In genomic region chr21:29613877-29614276, GRCh38 we compare ENCODE assay signal across 29 cellular contexts.
"Had no signal": no experiment of that assay in that cellular context is flagged by ENCODE, and none has a peak within 500 bp of the region (broad histone marks: within the 10 kb centered on the region; RNA-seq: fewer than 3 reads in every experiment).

No MANE protein-coding gene starts in this region.

- H3K27me3 ChIP-seq: stomach, suprapubic skin, testis, thyroid gland, tibial artery, tibial nerve, transverse colon, upper lobe of left lung, upper lobe of right lung, uterus, vagina had no signal

- H3K4me3 ChIP-seq: stomach, suprapubic skin, testis, thoracic aorta, thyroid gland, tibial artery, tibial nerve, transverse colon, upper lobe of left lung, upper lobe of right lung, uterus, vagina had no signal

- H3K27ac Mint-ChIP-seq: stimulated activated effector memory CD8-positive, alpha-beta T cell treated with anti-CD3 and anti-CD28 coated beads, Interleukin-12 subunit alpha, Interleukin-12 subunit beta, amount 100 ng/mL, for 72 hours; stimulated activated memory B cell treated with anti-CD40 and anti-IgM and Interleukin-4, amounts not matched to agents 10 μg/mL and 1 μg/mL and 100 μg/mL, for 72 hours; stimulated activated naive B cell treated with anti-CD40 and anti-IgM and Interleukin-4, amounts not matched to agents 10 μg/mL and 1 μg/mL and 100 μg/mL, for 72 hours; stimulated activated naive CD8-positive, alpha-beta T cell treated with anti-CD3 and anti-CD28 coated beads, Interleukin-15, Interleukin-2, amounts not matched to agents 100 ng/mL and 50 ng/mL, for 24 hours; type B pancreatic cell had no signal

- H3K36me3 Mint-ChIP-seq: stimulated activated effector memory CD8-positive, alpha-beta T cell treated with anti-CD3 and anti-CD28 coated beads, Interleukin-12 subunit alpha, Interleukin-12 subunit beta, amount 100 ng/mL, for 72 hours; type B pancreatic cell had no signal

- H3K4me3 Mint-ChIP-seq: stimulated activated effector memory CD8-positive, alpha-beta T cell treated with anti-CD3 and anti-CD28 coated beads, Interleukin-12 subunit alpha, Interleukin-12 subunit beta, amount 100 ng/mL, for 72 hours; stimulated activated memory B cell treated with anti-CD40 and anti-IgM and Interleukin-4, amounts not matched to agents 10 μg/mL and 1 μg/mL and 100 μg/mL, for 72 hours; stimulated activated naive B cell treated with anti-CD40 and anti-IgM and Interleukin-4, amounts not matched to agents 10 μg/mL and 1 μg/mL and 100 μg/mL, for 72 hours; stimulated activated naive CD8-positive, alpha-beta T cell treated with anti-CD3 and anti-CD28 coated beads, Interleukin-15, amount 100 ng/mL, for 72 hours; stimulated activated naive CD8-positive, alpha-beta T cell treated with anti-CD3 and anti-CD28 coated beads, Interleukin-15, Interleukin-2, amounts not matched to agents 100 ng/mL and 50 ng/mL, for 24 hours; type B pancreatic cell had no signal

- H3K4me1 ChIP-seq: stomach, suprapubic skin, testis, thyroid gland, tibial artery, tibial nerve, transverse colon, upper lobe of left lung, upper lobe of right lung, uterus, vagina had no signal

- H3K27me3 Mint-ChIP-seq: stimulated activated memory B cell treated with anti-CD40 and anti-IgM and Interleukin-4, amounts not matched to agents 10 μg/mL and 1 μg/mL and 100 μg/mL, for 72 hours; stimulated activated naive B cell treated with anti-CD40 and anti-IgM and Interleukin-4, amounts not matched to agents 10 μg/mL and 1 μg/mL and 100 μg/mL, for 72 hours; stimulated activated naive CD8-positive, alpha-beta T cell treated with anti-CD3 and anti-CD28 coated beads, Interleukin-15, amount 100 ng/mL, for 72 hours; stimulated activated naive CD8-positive, alpha-beta T cell treated with anti-CD3 and anti-CD28 coated beads, Interleukin-15, Interleukin-2, amounts not matched to agents 100 ng/mL and 50 ng/mL, for 24 hours; type B pancreatic cell had no signal

- H3K27ac ChIP-seq: stomach, suprapubic skin, testis, thoracic aorta, thyroid gland, tibial artery, tibial nerve, transverse colon, upper lobe of left lung, upper lobe of right lung, uterus, vagina had no signal

- DNase-seq: stimulated activated CD4-positive, alpha-beta T cell treated with anti-CD3 and anti-CD28 coated beads, Interleukin-2, amount 100 ng/mL, for 48 hours; stimulated activated CD4-positive, alpha-beta T cell treated with anti-CD3 and anti-CD28 coated beads, Interleukin-4, amount 100 ng/mL, for 1 hour; stimulated activated CD4-positive, alpha-beta T cell treated with anti-CD3 and anti-CD28 coated beads, Interleukin-4, amount 100 ng/mL, for 24 hours; stimulated activated CD4-positive, alpha-beta T cell treated with anti-CD3 and anti-CD28 coated beads, Interleukin-4, amount 100 ng/mL, for 4 hours; stimulated activated CD8-positive, alpha-beta memory T cell treated with anti-CD3 and anti-CD28 coated beads, Interleukin-4, amount 100 ng/mL, for 48 hours; stimulated activated naive B cell treated with anti-CD40 and anti-IgM and Interleukin-4, amounts not matched to agents 10 μg/mL and 1 μg/mL and 100 μg/mL, for 72 hours; stimulated activated naive CD4-positive, alpha-beta T cell; stimulated activated naive CD4-positive, alpha-beta T cell treated with Interleukin-2 at 50 U/mL for 16 hours; stimulated activated naive CD8-positive, alpha-beta T cell treated with anti-CD3 and anti-CD28 coated beads, Interleukin-15, amount 100 ng/mL, for 72 hours; stimulated activated naive CD8-positive, alpha-beta T cell treated with anti-CD3 and anti-CD28 coated beads, Interleukin-15, Interleukin-2, amounts not matched to agents 100 U/mL and 50 U/mL, for 24 hours; stomach; substantia nigra; testis; thyroid gland; tibial artery; transverse colon; trophoblast cell; upper lobe of left lung; upper lobe of right lung; uterus had no signal

- H3K36me3 ChIP-seq: stomach, suprapubic skin, thoracic aorta, thyroid gland, tibial artery, tibial nerve, transverse colon, upper lobe of left lung, upper lobe of right lung, uterus, vagina had no signal

- H3K9me3 ChIP-seq: suprapubic skin, testis, thoracic aorta, thyroid gland, tibial artery, tibial nerve, transverse colon, upper lobe of left lung, upper lobe of right lung, uterus, vagina had no signal

- ATAC-seq: stimulated activated effector memory CD8-positive, alpha-beta T cell treated with anti-CD3 and anti-CD28 coated beads, Interleukin-12 subunit alpha, Interleukin-12 subunit beta, amount 100 ng/mL, for 72 hours; stimulated activated memory B cell treated with anti-CD40 and anti-IgM and Interleukin-4, amounts not matched to agents 10 μg/mL and 1 μg/mL and 100 μg/mL, for 72 hours; stimulated activated naive B cell treated with anti-CD40 and anti-IgM and Interleukin-4, amounts not matched to agents 10 μg/mL and 1 μg/mL and 100 μg/mL, for 72 hours; stimulated activated naive CD8-positive, alpha-beta T cell treated with anti-CD3 and anti-CD28 coated beads, Interleukin-15, amount 100 ng/mL, for 72 hours; stimulated activated naive CD8-positive, alpha-beta T cell treated with anti-CD3 and anti-CD28 coated beads, Interleukin-15, Interleukin-2, amounts not matched to agents 100 U/mL and 50 U/mL, for 24 hours; upper lobe of right lung had no signal

- H3K9me3 Mint-ChIP-seq: stimulated activated effector memory CD8-positive, alpha-beta T cell treated with anti-CD3 and anti-CD28 coated beads, Interleukin-12 subunit alpha, Interleukin-12 subunit beta, amount 100 ng/mL, for 72 hours; stimulated activated memory B cell treated with anti-CD40 and anti-IgM and Interleukin-4, amounts not matched to agents 10 μg/mL and 1 μg/mL and 100 μg/mL, for 72 hours; type B pancreatic cell had no signal

- FAIRE-seq: urothelium cell line had no signal

- H3K4me1 Mint-ChIP-seq: stimulated activated effector memory CD8-positive, alpha-beta T cell treated with anti-CD3 and anti-CD28 coated beads, Interleukin-12 subunit alpha, Interleukin-12 subunit beta, amount 100 ng/mL, for 72 hours; stimulated activated memory B cell treated with anti-CD40 and anti-IgM and Interleukin-4, amounts not matched to agents 10 μg/mL and 1 μg/mL and 100 μg/mL, for 72 hours; stimulated activated naive B cell treated with anti-CD40 and anti-IgM and Interleukin-4, amounts not matched to agents 10 μg/mL and 1 μg/mL and 100 μg/mL, for 72 hours; stimulated activated naive CD8-positive, alpha-beta T cell treated with anti-CD3 and anti-CD28 coated beads, Interleukin-15, amount 100 ng/mL, for 72 hours had no signal
